ENCODE assay signal across 10 cellular contexts in genomic region chr6:169250660-169251059, GRCh38. TPM values are rescaled to one million over a fixed set of nuclear protein-coding genes. Genes with fewer than 3 reads are reported as not detected.
DNase-seq lines count a peak whose midpoint lies in the region; ATAC-seq and TF ChIP-seq lines count a peak whose summit lies in the region.
"Had no signal": no experiment of that assay in that cellular context is flagged by ENCODE, and none has a peak within 500 bp of the region (broad histone marks: within the 10 kb centered on the region; RNA-seq: fewer than 3 reads in every experiment).

No MANE protein-coding gene starts in this region.

- H3K27ac ChIP-seq in SK-N-SH (ENCODE audit: low read depth in 2 of 2, low read length in 1 of 2) (peak overlapping the region in 1 of 2 experiments; percentile 43; a peak in 2 of 4 replicates), testis (no peak overlapping the region)
- H3K27ac ChIP-seq: SJSA1 had no signal

- H2AFZ ChIP-seq in SK-N-SH (ENCODE audit: low read depth) = no peak overlapping the region

- peaks cover 16% of the 10 kb centered on the region; the same call in 1 of the 2 replicates for H4K20me1 ChIP-seq in SK-N-SH (ENCODE audit: insufficient read depth)

- peak overlapping the region; percentile 75; the same call in 1 of the 2 replicates for H3K9ac ChIP-seq in SK-N-SH

- H3K9me3 ChIP-seq in SK-N-SH (no peaks in the 10 kb centered on the region), testis (no peaks in the 10 kb centered on the region)

- no peak for TF ChIP-seq EP300 in SK-N-SH (IDR thresholded peaks at IDR 0.05; ENCODE audit: borderline replicate concordance in 1 of 2, low read depth in 1 of 2, low read length in 1 of 2)

- DNase-seq in ELR (ENCODE audit: low read depth) (peak; percentile 95), SK-N-SH (no peak), foreskin fibroblast (peak; percentile 92 to 93), posterior vena cava (ENCODE audit: low spot score) (peak; percentile 82), testis (no peak)
- no peak for DNase-seq in activated CD4-positive, alpha-beta T cell treated with anti-CD3 and anti-CD28 coated beads for 48 hours
- DNase-seq: natural killer cell had no signal

- CTCF ChIA-PET in SK-N-SH (lab: Yijun Ruan, JAX) = interaction anchor here (0.6 kb wide), 1 partner anchor 308 kb away, joined by 3 read pairs; no protein-coding TSS in a partner anchor

- TF ChIP-seq RAD21 in SK-N-SH (IDR thresholded peaks at IDR 0.05; ENCODE audit: low read length) = no peak

- WGBS in SK-N-SH (ENCODE audit: low lambda C conversion rate) = 31% methylated on average over 4 of the region's 5 CpGs
- 69 to 76% methylated on average over 5 of the region's 5 CpGs for WGBS in testis, 2 donors

- H3K4me1 ChIP-seq in SK-N-SH (ENCODE audit: control insufficient read depth in 1 of 2, insufficient read depth in 2 of 2, low read depth in 1 of 2, low read length in 1 of 2) (peaks cover 4 to 22% of the 10 kb centered on the region in 2 experiments; a peak in 2 of 4 replicates), testis (no peaks in the 10 kb centered on the region)
- H3K4me1 ChIP-seq: SJSA1 had no signal

- H3K79me2 ChIP-seq in SK-N-SH (ENCODE audit: insufficient read depth) = peaks cover 63% of the 10 kb centered on the region

- POLR2A ChIA-PET in SK-N-SH (lab: Yijun Ruan, JAX) = no interaction called here

- TF ChIP-seq CTCF in SK-N-SH (IDR thresholded peaks at IDR 0.05) (no peak), foreskin fibroblast (IDR thresholded peaks at IDR 0.05; ENCODE audit: low read depth, low read length) (peak; percentile 3), testis (IDR thresholded peaks at IDR 0.05) (no peak)

- H3K36me3 ChIP-seq in SK-N-SH (replicated peaks in 1 of 2; ENCODE audit: control insufficient read depth in 1 of 2, insufficient read depth in 2 of 2, low read length in 1 of 2) (peaks cover 0 to 23% of the 10 kb centered on the region in 2 experiments), testis (ENCODE audit: low read depth, missing control alignments) (no peaks in the 10 kb centered on the region)
- H3K36me3 ChIP-seq: SJSA1 had no signal

- peak overlapping the region; percentile 87 for H3K4me2 ChIP-seq in SK-N-SH

- no peak for TF ChIP-seq POLR2A in testis (IDR thresholded peaks at IDR 0.05)

- intact Hi-C loops in posterior vena cava (cut with DNase I) = no loop called here
- intact Hi-C loops in testis (cut with DNase I; ENCODE audit: low total_unique reads) = no loop called here

- no peak for ATAC-seq in HG03135 (IDR thresholded peaks at IDR 0.05; ENCODE audit: unreplicated experiment)
- no peak for ATAC-seq in GM19023 (IDR thresholded peaks at IDR 0.05; ENCODE audit: unreplicated experiment)
- ATAC-seq: natural killer cell had no signal

- no peaks in the 10 kb centered on the region for H3K27me3 ChIP-seq in SK-N-SH (ENCODE audit: insufficient read depth)
- no peaks in the 10 kb centered on the region for H3K27me3 ChIP-seq in testis

- H3K4me3 ChIP-seq in SK-N-SH (ENCODE audit: low read depth in 2 of 2, low read length in 1 of 2) (peak overlapping the region; percentile 51 to 64; a peak in 1 of 4 replicates), foreskin fibroblast (ENCODE audit: low read depth in 1 of 2, low read length in 2 of 2) (peak overlapping the region; percentile 84 to 95), testis (no peak overlapping the region)
- H3K4me3 ChIP-seq: SJSA1 had no signal

- H3K9me2 ChIP-seq in SK-N-SH = no peaks in the 10 kb centered on the region

- peaks cover 11% of the 10 kb centered on the region for H3F3A ChIP-seq in SK-N-SH (replicated peaks; ENCODE audit: insufficient read depth)

TF ChIP-seq in SK-N-SH, 30 proteins besides CTCF, POLR2A, EP300 and RAD21 (continues in another document):
- TF ChIP-seq, protein P1, sequence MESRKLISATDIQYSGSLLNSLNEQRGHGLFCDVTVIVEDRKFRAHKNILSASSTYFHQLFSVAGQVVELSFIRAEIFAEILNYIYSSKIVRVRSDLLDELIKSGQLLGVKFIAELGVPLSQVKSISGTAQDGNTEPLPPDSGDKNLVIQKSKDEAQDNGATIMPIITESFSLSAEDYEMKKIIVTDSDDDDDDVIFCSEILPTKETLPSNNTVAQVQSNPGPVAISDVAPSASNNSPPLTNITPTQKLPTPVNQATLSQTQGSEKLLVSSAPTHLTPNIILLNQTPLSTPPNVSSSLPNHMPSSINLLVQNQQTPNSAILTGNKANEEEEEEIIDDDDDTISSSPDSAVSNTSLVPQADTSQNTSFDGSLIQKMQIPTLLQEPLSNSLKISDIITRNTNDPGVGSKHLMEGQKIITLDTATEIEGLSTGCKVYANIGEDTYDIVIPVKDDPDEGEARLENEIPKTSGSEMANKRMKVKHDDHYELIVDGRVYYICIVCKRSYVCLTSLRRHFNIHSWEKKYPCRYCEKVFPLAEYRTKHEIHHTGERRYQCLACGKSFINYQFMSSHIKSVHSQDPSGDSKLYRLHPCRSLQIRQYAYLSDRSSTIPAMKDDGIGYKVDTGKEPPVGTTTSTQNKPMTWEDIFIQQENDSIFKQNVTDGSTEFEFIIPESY (IDR thresholded peaks at IDR 0.05; ENCODE audit: borderline replicate concordance, low read depth) = no peak
- TF ChIP-seq, protein P2, sequence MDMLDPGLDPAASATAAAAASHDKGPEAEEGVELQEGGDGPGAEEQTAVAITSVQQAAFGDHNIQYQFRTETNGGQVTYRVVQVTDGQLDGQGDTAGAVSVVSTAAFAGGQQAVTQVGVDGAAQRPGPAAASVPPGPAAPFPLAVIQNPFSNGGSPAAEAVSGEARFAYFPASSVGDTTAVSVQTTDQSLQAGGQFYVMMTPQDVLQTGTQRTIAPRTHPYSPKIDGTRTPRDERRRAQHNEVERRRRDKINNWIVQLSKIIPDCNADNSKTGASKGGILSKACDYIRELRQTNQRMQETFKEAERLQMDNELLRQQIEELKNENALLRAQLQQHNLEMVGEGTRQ (IDR thresholded peaks at IDR 0.05; ENCODE audit: borderline replicate concordance, low read depth, low read length) = no peak
- TF ChIP-seq FOXM1 (IDR thresholded peaks at IDR 0.05; ENCODE audit: low read depth) = no peak
- no peak for TF ChIP-seq FOXJ3 (CRISPR knock-in tag; IDR thresholded peaks at IDR 0.05)
- TF ChIP-seq MEF2A (IDR thresholded peaks at IDR 0.05; ENCODE audit: borderline replicate concordance, low read depth) = no peak
- TF ChIP-seq, protein P3, sequence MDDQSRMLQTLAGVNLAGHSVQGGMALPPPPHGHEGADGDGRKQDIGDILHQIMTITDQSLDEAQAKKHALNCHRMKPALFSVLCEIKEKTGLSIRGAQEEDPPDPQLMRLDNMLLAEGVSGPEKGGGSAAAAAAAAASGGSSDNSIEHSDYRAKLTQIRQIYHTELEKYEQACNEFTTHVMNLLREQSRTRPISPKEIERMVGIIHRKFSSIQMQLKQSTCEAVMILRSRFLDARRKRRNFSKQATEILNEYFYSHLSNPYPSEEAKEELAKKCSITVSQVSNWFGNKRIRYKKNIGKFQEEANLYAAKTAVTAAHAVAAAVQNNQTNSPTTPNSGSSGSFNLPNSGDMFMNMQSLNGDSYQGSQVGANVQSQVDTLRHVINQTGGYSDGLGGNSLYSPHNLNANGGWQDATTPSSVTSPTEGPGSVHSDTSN (IDR thresholded peaks at IDR 0.05) = peak; percentile 34; the same call in 1 of the 2 replicates
- TF ChIP-seq, protein P4, sequence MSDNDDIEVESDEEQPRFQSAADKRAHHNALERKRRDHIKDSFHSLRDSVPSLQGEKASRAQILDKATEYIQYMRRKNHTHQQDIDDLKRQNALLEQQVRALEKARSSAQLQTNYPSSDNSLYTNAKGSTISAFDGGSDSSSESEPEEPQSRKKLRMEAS (IDR thresholded peaks at IDR 0.05; ENCODE audit: low read depth) = 0 out of 2 replicates have a peak, but pooled peaks have one; percentile 34
- no peak for TF ChIP-seq GABPA (IDR thresholded peaks at IDR 0.05; ENCODE audit: low read depth)
- 0 out of 2 replicates have a peak, but pooled peaks have one; percentile 11 for TF ChIP-seq REST (IDR thresholded peaks at IDR 0.05; ENCODE audit: low read depth, low read length)
- no peak; the same call in 1 of the 2 replicates for TF ChIP-seq POLR2AphosphoS5 (IDR thresholded peaks at IDR 0.05; ENCODE audit: low read depth, low read length)
- TF ChIP-seq TCF12 (IDR thresholded peaks at IDR 0.05) = peak; percentile 80
- TF ChIP-seq YY1 (IDR thresholded peaks at IDR 0.05; ENCODE audit: low read depth) = no peak
- no peak for TF ChIP-seq SMC3 (IDR thresholded peaks at IDR 0.05; ENCODE audit: low read depth, low read length)

RNA-seq across cellular contexts. Expression of gene THBS2, which starts 3.0 kb away (rescaled TPM):
- polyA plus RNA-seq in SK-N-SH (2012; rRNA removed) (105 and 166 TPM in 2 replicates), testis (ENCODE audit: insufficient read depth, low read depth, low replicate concordance) (17.9 TPM)
- polyA plus RNA-seq in SK-N-SH (2012; cell fraction: cytosol; rRNA removed) = 65.3 and 85.1 TPM in 2 replicates
- polyA plus RNA-seq in SK-N-SH (2012; cell fraction: nucleus; rRNA removed) = 172 and 184 TPM in 2 replicates
- total RNA-seq in posterior vena cava (100 to 1,000 TPM; 358 to 373 TPM), testis (1 to 10 TPM; 4.8 to 7.6 TPM)
- total RNA-seq: natural killer cell, SJSA1 had no signal

Comparison
In these comparisons a context has a peak if more than half of its experiments do, and no peak if none do; other contexts are left out.
1. DNase-seq: peak in ELR (single experiment), foreskin fibroblast (2 of 2) and posterior vena cava (single experiment); none in SK-N-SH (single experiment), activated CD4-positive, alpha-beta T cell treated with anti-CD3 and anti-CD28 coated beads for 48 hours (single experiment) and testis (single experiment).
2. H3K4me3 ChIP-seq: peak in SK-N-SH (2 of 2) and foreskin fibroblast (2 of 2); none in testis (0 of 2).
3. RNA of gene THBS2, which starts 3.0 kb away (total RNA-seq): 358 to 373 TPM in posterior vena cava; 4.8 to 7.6 TPM in testis; every median in the first group is over 10 times any median in the second.